Comparison of ENCODE assay signal across 1 cellular context in the genomic region with DNA sequence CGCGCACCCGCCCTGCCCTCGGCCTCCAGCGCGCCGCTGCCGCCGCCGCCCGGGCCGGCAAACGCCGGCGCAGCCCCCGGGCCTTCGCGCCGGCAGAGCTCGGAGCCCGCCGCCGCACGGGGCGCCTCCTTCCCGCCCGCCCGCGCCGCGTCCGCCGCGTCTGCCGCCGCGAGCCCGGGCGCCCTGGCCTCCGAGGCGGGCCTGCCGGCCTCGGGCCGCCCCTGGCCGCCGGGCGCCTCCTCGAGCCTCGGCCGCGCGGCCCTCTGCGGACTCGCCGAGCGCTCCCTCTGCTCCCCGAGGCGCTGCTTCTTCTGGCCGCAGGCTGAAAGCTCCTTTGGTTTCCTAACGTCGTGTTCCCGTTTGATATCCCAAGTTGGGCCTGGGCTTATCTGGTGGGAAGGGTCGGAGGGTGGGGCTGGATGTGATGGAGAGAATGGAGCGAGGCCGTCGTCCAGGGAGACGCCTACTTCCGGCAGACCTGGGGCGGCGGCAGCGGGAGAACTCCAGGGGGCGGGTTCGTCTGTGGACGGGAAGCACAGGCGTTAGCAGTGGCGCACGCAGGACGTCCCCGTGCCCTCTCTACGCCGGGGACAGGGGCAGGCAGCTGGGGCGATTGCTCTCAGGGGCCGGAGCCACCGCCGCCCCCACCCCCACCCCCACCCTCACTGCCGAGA.
A peak's percentile ranks its signal among the peaks of the same experiment; 100 is the strongest.
TF ChIP-seq lines count a peak whose summit lies in the region.

No MANE protein-coding gene starts in this region.

TF ChIP-seq in A549, 52 proteins besides CTCF, POLR2A, EP300 and RAD21 (continued from another document):
- TF ChIP-seq, protein P1, sequence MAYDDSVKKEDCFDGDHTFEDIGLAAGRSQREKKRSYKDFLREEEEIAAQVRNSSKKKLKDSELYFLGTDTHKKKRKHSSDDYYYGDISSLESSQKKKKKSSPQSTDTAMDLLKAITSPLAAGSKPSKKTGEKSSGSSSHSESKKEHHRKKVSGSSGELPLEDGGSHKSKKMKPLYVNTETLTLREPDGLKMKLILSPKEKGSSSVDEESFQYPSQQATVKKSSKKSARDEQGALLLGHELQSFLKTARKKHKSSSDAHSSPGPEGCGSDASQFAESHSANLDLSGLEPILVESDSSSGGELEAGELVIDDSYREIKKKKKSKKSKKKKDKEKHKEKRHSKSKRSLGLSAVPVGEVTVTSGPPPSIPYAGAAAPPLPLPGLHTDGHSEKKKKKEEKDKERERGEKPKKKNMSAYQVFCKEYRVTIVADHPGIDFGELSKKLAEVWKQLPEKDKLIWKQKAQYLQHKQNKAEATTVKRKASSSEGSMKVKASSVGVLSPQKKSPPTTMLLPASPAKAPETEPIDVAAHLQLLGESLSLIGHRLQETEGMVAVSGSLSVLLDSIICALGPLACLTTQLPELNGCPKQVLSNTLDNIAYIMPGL (CRISPR knock-in tag; IDR thresholded peaks at IDR 0.05; ENCODE audit: borderline replicate concordance) = no peak
- TF ChIP-seq BHLHE40 (IDR thresholded peaks at IDR 0.05; ENCODE audit: low read depth, low read length) (no peak), TP53 (CRISPR knock-in tag; IDR thresholded peaks at IDR 0.05) (no peak), FOSL2 (IDR thresholded peaks at IDR 0.05) (no peak), FOSL2 (CRISPR knock-in tag; IDR thresholded peaks at IDR 0.05) (no peak), ZC3H11A (IDR thresholded peaks at IDR 0.05) (no peak), REST (IDR thresholded peaks at IDR 0.05) (no peak), E2F6 (IDR thresholded peaks at IDR 0.05; ENCODE audit: borderline replicate concordance, low read depth) (peak; percentile 81; the same call in 1 of the 2 replicates), CBX8 (IDR thresholded peaks at IDR 0.05) (no peak)
